Comparison of ENCODE assay signal across 13 cellular contexts in genomic region chr13:32783067-32783466, GRCh38.
DNase-seq lines count a peak whose midpoint lies in the region; TF ChIP-seq lines count a peak whose summit lies in the region.
"Had no signal": no experiment of that assay in that cellular context is flagged by ENCODE, and none has a peak within 500 bp of the region (broad histone marks: within the 10 kb centered on the region; RNA-seq: fewer than 3 reads in every experiment).

No MANE protein-coding gene starts in this region.

- H3K4me1 ChIP-seq in osteoblast (ENCODE audit: insufficient read depth, low read length), result no peaks in the 10 kb centered on the region

- H3K4me2 ChIP-seq in osteoblast (ENCODE audit: insufficient read depth, low read length), result peak overlapping the region; percentile 22
- H3K4me2 ChIP-seq: KMS-11 had no signal

- no peak overlapping the region for H3K4me3 ChIP-seq in osteoblast (ENCODE audit: insufficient read depth, low read length)

- H3K36me3 Mint-ChIP-seq in osteocyte (ENCODE audit: unreplicated experiment), result peaks cover 32% of the 10 kb centered on the region

- H3K27me3 Mint-ChIP-seq in osteocyte (ENCODE audit: unreplicated experiment), result no peaks in the 10 kb centered on the region

- H3K36me3 ChIP-seq in osteoblast (ENCODE audit: insufficient read depth, low read length), result no peaks in the 10 kb centered on the region

- H3K79me2 ChIP-seq in osteoblast (ENCODE audit: insufficient read depth, low read length), result no peaks in the 10 kb centered on the region

- H3K27me3 ChIP-seq in osteoblast (ENCODE audit: insufficient read depth, low read length), result no peaks in the 10 kb centered on the region

- TF ChIP-seq CTCF in osteoblast (IDR thresholded peaks at IDR 0.05; ENCODE audit: extremely low read depth, low read depth, low read length) (no peak), osteocyte (IDR thresholded peaks at IDR 0.05) (no peak)

- no peak overlapping the region for H2AFZ ChIP-seq in osteoblast (ENCODE audit: low read length)

- peaks cover 3% of the 10 kb centered on the region for H3K4me1 Mint-ChIP-seq in osteocyte (ENCODE audit: unreplicated experiment)
- H3K4me1 Mint-ChIP-seq: WTC11 had no signal

- H3K4me3 Mint-ChIP-seq in osteocyte (ENCODE audit: unreplicated experiment), result no peak overlapping the region
- H3K4me3 Mint-ChIP-seq: WTC11 had no signal

- H3K27ac Mint-ChIP-seq in osteocyte (ENCODE audit: unreplicated experiment), result no peak overlapping the region
- H3K27ac Mint-ChIP-seq: WTC11 had no signal

- no peaks in the 10 kb centered on the region for H4K20me1 ChIP-seq in osteoblast (ENCODE audit: insufficient read depth, low read length)

- H3K9me3 ChIP-seq in osteoblast (ENCODE audit: low read depth, low read length), result no peaks in the 10 kb centered on the region

- in situ Hi-C loops in KBM-7 (cut with MboI; ENCODE audit: low pct_unique_long_range_greater_than_20kb, low sequenced_read_pairs), result no loop called here

- H3K27ac ChIP-seq in osteoblast (ENCODE audit: low read depth, low read length), result no peak overlapping the region
- H3K27ac ChIP-seq: KMS-11 had no signal

- DNase-seq in activated CD4-positive, alpha-beta T cell treated with anti-CD3 and anti-CD28 coated beads for 4 hours, result peak; percentile 13 to 21
- no peak for DNase-seq in activated CD4-positive, alpha-beta T cell treated with anti-CD3 and anti-CD28 coated beads for 1 hour
- DNase-seq in KBM-7, result peak; percentile 41
- peak; percentile 24 for DNase-seq in amniotic epithelial cell (ENCODE audit: low read depth)
- DNase-seq in osteoblast (ENCODE audit: insufficient read length, low spot score, missing footprints), result no peak
- no peak for DNase-seq in NCI-H774 (lab: John Stamatoyannopoulos, UW)
- no peak for DNase-seq in GF-D8 (lab: John Stamatoyannopoulos, UW)
- DNase-seq in osteocyte (ENCODE audit: extremely low spot score, unreplicated experiment), result no peak
- DNase-seq: NCI-H446, retina, Right ventricle myocardium superior had no signal

- H3K9me3 Mint-ChIP-seq in osteocyte (ENCODE audit: unreplicated experiment), result peaks cover 6% of the 10 kb centered on the region

Comparison
In these comparisons a context has a peak if more than half of its experiments do, and no peak if none do; other contexts are left out.
1. DNase-seq: peak in activated CD4-positive, alpha-beta T cell treated with anti-CD3 and anti-CD28 coated beads for 4 hours (2 of 2), KBM-7 (single experiment) and amniotic epithelial cell (single experiment); none in activated CD4-positive, alpha-beta T cell treated with anti-CD3 and anti-CD28 coated beads for 1 hour (single experiment), osteoblast (single experiment), NCI-H774 (single experiment), GF-D8 (single experiment) and osteocyte (single experiment).